Comparison of ENCODE assay signal across 18 cellular contexts in the genomic region with DNA sequence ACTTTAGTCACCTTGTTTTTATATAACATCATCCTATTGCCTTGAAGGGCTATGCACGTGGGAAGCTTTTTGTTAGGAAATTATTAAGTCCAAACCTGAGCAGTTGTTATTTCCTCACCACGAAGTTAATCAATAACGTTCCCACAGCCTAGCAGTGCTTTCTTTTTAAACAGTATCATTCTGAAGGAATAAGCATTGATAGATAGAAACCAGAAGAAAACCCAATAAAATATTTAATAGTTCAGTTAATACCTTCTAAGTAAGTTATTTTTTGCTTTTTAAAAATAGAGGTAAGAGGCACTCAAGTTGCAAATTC.
"Had no signal": no experiment of that assay in that cellular context is flagged by ENCODE, and none has a peak within 500 bp of the region (broad histone marks: within the 10 kb centered on the region; RNA-seq: fewer than 3 reads in every experiment).

No MANE protein-coding gene starts in this region.

- DNase-seq: effector memory CD4-positive, alpha-beta T cell; glutamatergic neuron; left cardiac atrium; left ventricle myocardium inferior; lower lobe of right lung; mesenchymal stem cell; midbrain; nucleus accumbens; pancreas; retina; right lobe of liver; stimulated activated CD4-positive, alpha-beta T cell treated with anti-CD3 and anti-CD28 coated beads, Interleukin-4, amount 100 ng/mL, for 1 hour; stimulated activated CD8-positive, alpha-beta memory T cell treated with anti-CD3 and anti-CD28 coated beads, Interleukin-4, amount 100 ng/mL, for 48 hours; tibial artery; upper lobe of left lung; uterus had no signal

- ATAC-seq: esophagus mucosa; left cardiac atrium; lower lobe of right lung; right lobe of liver; stimulated activated effector memory CD8-positive, alpha-beta T cell treated with anti-CD3 and anti-CD28 coated beads, Interleukin-12 subunit alpha, Interleukin-12 subunit beta, amount 100 ng/mL, for 72 hours had no signal
